18 cellular contexts compared by ENCODE assay signal in genomic region chr3:186451371-186451770, GRCh38.
"Had no signal": no experiment of that assay in that cellular context is flagged by ENCODE, and none has a peak within 500 bp of the region (broad histone marks: within the 10 kb centered on the region; RNA-seq: fewer than 3 reads in every experiment).

No MANE protein-coding gene starts in this region.

- H3K36me3 Mint-ChIP-seq: activated naive CD4-positive, alpha-beta T cell treated with anti-CD3 and anti-CD28 coated beads, Interleukin-2, amount 50 U/mL, for 24 hours; naive thymus-derived CD4-positive, alpha-beta T cell had no signal

- H3K4me3 Mint-ChIP-seq: activated naive CD4-positive, alpha-beta T cell treated with anti-CD3 and anti-CD28 coated beads, Interleukin-2, amount 50 U/mL, for 24 hours; naive thymus-derived CD4-positive, alpha-beta T cell; T-helper 2 cell treated with Interferon-gamma antibody and Interleukin-4, amounts not matched to agents 5 μg/mL and 100 μg/mL, for 36 hours had no signal

- DNase-seq: activated CD4-positive, alpha-beta T cell treated with anti-CD3 and anti-CD28 coated beads for 1 hour; activated CD4-positive, alpha-beta T cell treated with anti-CD3 and anti-CD28 coated beads, Interleukin-2, amount 50 U/mL, for 48 hours; adrenal gland; hippocampal formation; left lung; mammary epithelial cell; naive thymus-derived CD4-positive, alpha-beta T cell; pancreas; sigmoid colon; stimulated activated CD4-positive, alpha-beta T cell treated with anti-CD3 and anti-CD28 coated beads, Interleukin-1b, Interleukin-23, amount 100 ng/mL, for 48 hours; stomach; testis; upper lobe of right lung had no signal

- H3K9me3 Mint-ChIP-seq: activated naive CD4-positive, alpha-beta T cell treated with anti-CD3 and anti-CD28 coated beads, Interleukin-2, amount 50 U/mL, for 24 hours; naive thymus-derived CD4-positive, alpha-beta T cell; T-helper 2 cell treated with Interferon-gamma antibody and Interleukin-4, amounts not matched to agents 5 μg/mL and 100 μg/mL, for 36 hours had no signal

- ATAC-seq: esophagus mucosa; left lung; naive thymus-derived CD4-positive, alpha-beta T cell; pancreas; upper lobe of right lung had no signal

- H3K4me1 ChIP-seq: adrenal gland, left lung, pancreas, sigmoid colon, stomach, testis, upper lobe of right lung had no signal

- H3K4me1 Mint-ChIP-seq: activated naive CD4-positive, alpha-beta T cell treated with anti-CD3 and anti-CD28 coated beads, Interleukin-2, amount 50 U/mL, for 24 hours had no signal

- H3K4me3 ChIP-seq: adrenal gland, left lung, pancreas, sigmoid colon, stomach, testis, upper lobe of right lung had no signal

- FAIRE-seq: colon, keratinocyte, pancreas had no signal

- H3K27ac Mint-ChIP-seq: activated naive CD4-positive, alpha-beta T cell treated with anti-CD3 and anti-CD28 coated beads, Interleukin-2, amount 50 U/mL, for 24 hours; naive thymus-derived CD4-positive, alpha-beta T cell; T-helper 2 cell treated with Interferon-gamma antibody and Interleukin-4, amounts not matched to agents 5 μg/mL and 100 μg/mL, for 36 hours had no signal

- H3K36me3 ChIP-seq: adrenal gland, left lung, pancreas, sigmoid colon, stomach, upper lobe of right lung had no signal

- H3K9me3 ChIP-seq: adrenal gland, left lung, pancreas, sigmoid colon, stomach, testis, upper lobe of right lung had no signal
